8 cellular contexts compared by ENCODE assay signal in genomic region chrX:73215263-73215662, GRCh38. TPM values are rescaled to one million over a fixed set of nuclear protein-coding genes. Genes with fewer than 3 reads are reported as not detected.
DNase-seq lines count a peak whose midpoint lies in the region; ATAC-seq and TF ChIP-seq lines count a peak whose summit lies in the region.
"Had no signal": no experiment of that assay in that cellular context is flagged by ENCODE, and none has a peak within 500 bp of the region (broad histone marks: within the 10 kb centered on the region; RNA-seq: fewer than 3 reads in every experiment).

No MANE protein-coding gene starts in this region.

- TF ChIP-seq CTCF in glutamatergic neuron (IDR thresholded peaks at IDR 0.05; ENCODE audit: partially characterized antibody, unreplicated experiment) (no peak), spleen (IDR thresholded peaks at IDR 0.05 in 8 of 11, conservative IDR thresholded peaks at IDR 0.05 in 3 of 11) (no peak)

- H3K36me3 ChIP-seq in spleen: no peaks in the 10 kb centered on the region

- H3K4me1 Mint-ChIP-seq in T-helper 1 cell treated with Interleukin-12 subunit alpha and Interleukin-12 subunit beta and Interleukin-4 antibody, amounts not matched to agents 30 μg/mL and 1 μg/mL, for 36 hours (ENCODE audit: low read depth): peaks cover 14% of the 10 kb centered on the region
- H3K4me1 Mint-ChIP-seq in glutamatergic neuron (ENCODE audit: low read depth, unreplicated experiment): peaks cover 4% of the 10 kb centered on the region

- no peaks in the 10 kb centered on the region for H3K36me3 Mint-ChIP-seq in T-helper 1 cell treated with Interleukin-12 subunit alpha and Interleukin-12 subunit beta and Interleukin-4 antibody, amounts not matched to agents 30 μg/mL and 1 μg/mL, for 36 hours (ENCODE audit: low read depth)
- H3K36me3 Mint-ChIP-seq in glutamatergic neuron (ENCODE audit: unreplicated experiment): no peaks in the 10 kb centered on the region

- WGBS in spleen, 5 donors: 12 to 43% (median 22%) methylated on average over 8 of the region's 8 CpGs

- H3K27ac ChIP-seq in spleen: peak overlapping the region in 7 of 8 donors; percentile 26 to 76 (median 69)

- peak; percentile 19 for ATAC-seq in GM21737 (IDR thresholded peaks at IDR 0.05; ENCODE audit: unreplicated experiment)
- ATAC-seq: K562 had no signal

- H3K27me3 Mint-ChIP-seq in T-helper 1 cell treated with Interleukin-12 subunit alpha and Interleukin-12 subunit beta and Interleukin-4 antibody, amounts not matched to agents 30 μg/mL and 1 μg/mL, for 36 hours (ENCODE audit: low read depth): no peaks in the 10 kb centered on the region
- H3K27me3 Mint-ChIP-seq in glutamatergic neuron (ENCODE audit: unreplicated experiment): peaks cover 2% of the 10 kb centered on the region

- DNase-seq in glutamatergic neuron (no peak), spleen (no peak), HT-29 (ENCODE audit: low spot score) (no peak), SHP77 treated with DMSO at 0.1 percent for 48 hours (lab: John Stamatoyannopoulos, UW) (no peak), NCI-H2171 (lab: John Stamatoyannopoulos, UW) (no peak)

- peak overlapping the region; percentile 85 for H3K4me3 Mint-ChIP-seq in T-helper 1 cell treated with Interleukin-12 subunit alpha and Interleukin-12 subunit beta and Interleukin-4 antibody, amounts not matched to agents 30 μg/mL and 1 μg/mL, for 36 hours
- H3K4me3 Mint-ChIP-seq in glutamatergic neuron (ENCODE audit: unreplicated experiment): peak overlapping the region; percentile 99

- peaks cover 0 to 13% (median 1%) of the 10 kb centered on the region in 8 donors for H3K9me3 ChIP-seq in spleen

- peaks cover 0 to 18% (median 0%) of the 10 kb centered on the region in 7 donors for H3K27me3 ChIP-seq in spleen (replicated peaks in 1 of 7)

- intact Hi-C loops in spleen (cut with DNase I; ENCODE audit: low total_unique reads): no loop called here

- H3K27ac Mint-ChIP-seq in T-helper 1 cell treated with Interleukin-12 subunit alpha and Interleukin-12 subunit beta and Interleukin-4 antibody, amounts not matched to agents 30 μg/mL and 1 μg/mL, for 36 hours: no peak overlapping the region
- no peak overlapping the region for H3K27ac Mint-ChIP-seq in glutamatergic neuron (ENCODE audit: unreplicated experiment)

- no peaks in the 10 kb centered on the region for H3K9me3 Mint-ChIP-seq in T-helper 1 cell treated with Interleukin-12 subunit alpha and Interleukin-12 subunit beta and Interleukin-4 antibody, amounts not matched to agents 30 μg/mL and 1 μg/mL, for 36 hours
- peaks cover 5% of the 10 kb centered on the region for H3K9me3 Mint-ChIP-seq in glutamatergic neuron (ENCODE audit: unreplicated experiment)

- no peaks in the 10 kb centered on the region for H3K4me1 ChIP-seq in spleen

- TF ChIP-seq POLR2A in spleen (IDR thresholded peaks at IDR 0.05): no peak

- peak overlapping the region in 7 of 8 donors; percentile 24 to 69 (median 39) for H3K4me3 ChIP-seq in spleen
- H3K4me3 ChIP-seq: K562 had no signal

RNA-seq across cellular contexts. Expression of gene NAP1L2, which starts 0.6 kb away (rescaled TPM):
- total RNA-seq in glutamatergic neuron (ENCODE audit: unreplicated experiment) (7.1 TPM), spleen (1 to 10 TPM; 2.9 to 6.0 (median 3.9) TPM)
- 1 to 10 TPM; 1.3 to 2.6 (median 2.5) TPM for polyA plus RNA-seq in spleen
- not detected in 2 replicates for total RNA-seq in HT-29 (2014; rRNA removed; shearing (Covaris generic))
